Comparison of ENCODE assay signal across 23 cellular contexts in genomic region chr17:77654861-77655260, GRCh38.
"Had no signal": no experiment of that assay in that cellular context is flagged by ENCODE, and none has a peak within 500 bp of the region (broad histone marks: within the 10 kb centered on the region; RNA-seq: fewer than 3 reads in every experiment).

No MANE protein-coding gene starts in this region.

- H3K27me3 ChIP-seq: thyroid gland, uterus had no signal

- H3K79me2 ChIP-seq: hepatocyte, parathyroid adenoma had no signal

- H3K9me3 ChIP-seq: thyroid gland had no signal

- H3K36me3 Mint-ChIP-seq: type B pancreatic cell had no signal

- H3K4me1 ChIP-seq: parathyroid adenoma, psoas muscle, suprapubic skin, thyroid gland, uterus had no signal

- H3K27ac Mint-ChIP-seq: naive B cell, nephron, type B pancreatic cell had no signal

- H3K27ac ChIP-seq: dorsolateral prefrontal cortex, hepatocyte, parathyroid adenoma, psoas muscle, skin epidermis, suprapubic skin, thyroid gland, uterus had no signal

- H3K4me1 Mint-ChIP-seq: naive B cell, nephron had no signal

- DNase-seq: cortex of kidney; dorsolateral prefrontal cortex; effector CD8-positive, alpha-beta T cell; foreskin melanocyte; kidney glomerular epithelial cell; mesendoderm; naive B cell; occipital lobe; psoas muscle; retina; stimulated activated CD4-positive, alpha-beta T cell treated with anti-CD3 and anti-CD28 coated beads, Interleukin-12 subunit alpha, Interleukin-12 subunit beta, amount 100 ng/mL, for 4 hours; stimulated activated CD4-positive, alpha-beta T cell treated with anti-CD3 and anti-CD28 coated beads, Interleukin-2, amount 100 ng/mL, for 48 hours; stimulated activated naive CD8-positive, alpha-beta T cell treated with anti-CD3 and anti-CD28 coated beads, Interleukin-15, Interleukin-2, amounts not matched to agents 100 U/mL and 50 U/mL, for 24 hours; thyroid gland; uterus had no signal

- H3K36me3 ChIP-seq: suprapubic skin, thyroid gland, uterus had no signal

- ATAC-seq: psoas muscle; sciatic nerve; stimulated activated naive CD8-positive, alpha-beta T cell treated with anti-CD3 and anti-CD28 coated beads, Interleukin-15, Interleukin-2, amounts not matched to agents 100 U/mL and 50 U/mL, for 24 hours had no signal

- H3K4me3 Mint-ChIP-seq: nephron, type B pancreatic cell had no signal

- H3K4me2 ChIP-seq: hepatocyte had no signal

- FAIRE-seq: islet of Langerhans had no signal

- H3K4me3 ChIP-seq: dorsolateral prefrontal cortex, hepatocyte, psoas muscle, skin epidermis, suprapubic skin, thyroid gland, uterus had no signal

- H2AFZ ChIP-seq: hepatocyte, parathyroid adenoma had no signal
